ENCODE assay signal across 33 cellular contexts in the genomic region with DNA sequence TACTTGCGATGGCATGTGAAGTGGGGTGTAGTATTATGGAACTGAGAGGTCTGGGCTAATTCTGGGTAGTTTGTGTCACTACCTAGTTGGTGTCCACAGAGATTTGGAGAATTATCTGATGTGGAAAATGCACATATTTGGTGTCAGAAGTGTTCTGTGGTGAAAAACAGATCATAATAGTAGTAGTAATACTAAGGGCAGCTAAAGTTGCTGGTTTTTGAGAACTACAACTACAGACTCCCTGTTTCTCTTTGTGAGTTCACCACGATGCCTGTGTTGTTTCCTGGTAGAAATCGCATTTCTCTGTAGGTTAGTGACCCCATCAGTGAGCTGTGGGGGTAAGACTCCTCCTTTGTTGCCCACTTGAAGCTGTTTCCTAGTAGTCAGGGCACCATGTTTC.
"Had no signal": no experiment of that assay in that cellular context is flagged by ENCODE, and none has a peak within 500 bp of the region (broad histone marks: within the 10 kb centered on the region; RNA-seq: fewer than 3 reads in every experiment).

No MANE protein-coding gene starts in this region.

- FAIRE-seq: colon, RCC 7860 had no signal

- DNase-seq: activated CD4-positive, alpha-beta T cell treated with anti-CD3 and anti-CD28 coated beads for 1 hour; activated CD4-positive, alpha-beta T cell treated with anti-CD3 and anti-CD28 coated beads for 48 hours; activated CD4-positive, alpha-beta T cell treated with anti-CD3 and anti-CD28 coated beads, Interleukin-2, amount 50 U/mL, for 48 hours; activated CD4-positive, CD25-positive, alpha-beta regulatory T cell; activated CD8-positive, alpha-beta memory T cell treated with anti-CD3 and anti-CD28 coated beads for 24 hours; activated CD8-positive, alpha-beta memory T cell treated with anti-CD3 and anti-CD28 coated beads, Interleukin-2, amount 10 ng/mL, durations not matched to agents 7 days and 5 days; activated CD8-positive, alpha-beta memory T cell treated with anti-CD3 and anti-CD28 coated beads, Interleukin-2, amount 50 U/mL, for 48 hours; activated effector memory CD4-positive, alpha-beta T cell treated with anti-CD3 and anti-CD28 coated beads, Interleukin-2, amount 50 U/mL, for 16 hours; activated naive CD4-positive, alpha-beta T cell; activated T-cell treated with anti-CD3 and anti-CD28 coated beads, Interleukin-2, amount 50 U/mL, for 48 hours; anterior cingulate cortex; brain microvascular endothelial cell; central memory CD4-positive, alpha-beta T cell; NCI-H1092 treated with DMSO at 0.1 percent for 48 hours; NCI-H1417; NCI-H146; NCI-H187; NCI-H2029 treated with DMSO at 0.1 percent for 48 hours; NCI-H2171 treated with DMSO at 0.1 percent for 48 hours; NCI-H226; NCI-H446 treated with DMSO at 0.1 percent for 48 hours; NCI-H524; NCI-H69; PC-9; SW 1271; T1000; WERI-Rb-1 had no signal

- H3K4me3 Mint-ChIP-seq: activated CD8-positive, alpha-beta memory T cell treated with anti-CD3 and anti-CD28 coated beads, Interleukin-2, amount 10 ng/mL, durations not matched to agents 7 days and 5 days; activated naive CD4-positive, alpha-beta T cell treated with anti-CD3 and anti-CD28 coated beads, Interleukin-2, amount 50 U/mL, for 24 hours had no signal

- H3K27ac Mint-ChIP-seq: activated CD8-positive, alpha-beta memory T cell treated with anti-CD3 and anti-CD28 coated beads, Interleukin-2, amount 10 ng/mL, durations not matched to agents 7 days and 5 days; activated naive CD4-positive, alpha-beta T cell treated with anti-CD3 and anti-CD28 coated beads, Interleukin-2, amount 50 U/mL, for 24 hours had no signal

- H3K4me3 ChIP-seq: PC-9 had no signal

- H3K36me3 ChIP-seq: brain microvascular endothelial cell, WERI-Rb-1 had no signal

- H3K27me3 Mint-ChIP-seq: activated CD8-positive, alpha-beta memory T cell treated with anti-CD3 and anti-CD28 coated beads, Interleukin-2, amount 10 ng/mL, durations not matched to agents 7 days and 5 days; activated naive CD4-positive, alpha-beta T cell treated with anti-CD3 and anti-CD28 coated beads, Interleukin-2, amount 50 U/mL, for 24 hours had no signal

- H3K27ac ChIP-seq: brain microvascular endothelial cell, KMS-11, PC-9, RWPE1, WERI-Rb-1 had no signal

- H3K27me3 ChIP-seq: brain microvascular endothelial cell had no signal

- ATAC-seq: activated CD8-positive, alpha-beta memory T cell treated with anti-CD3 and anti-CD28 coated beads, Interleukin-2, amount 10 ng/mL, durations not matched to agents 7 days and 5 days; Right ventricle myocardium inferior had no signal
